ENCODE assay signal across 8 cellular contexts in genomic region chr12:96398422-96399080, GRCh38. TPM values are rescaled to one million over a fixed set of nuclear protein-coding genes. Genes with fewer than 3 reads are reported as not detected.
DNase-seq lines count a peak whose midpoint lies in the region; ATAC-seq and TF ChIP-seq lines count a peak whose summit lies in the region.

No MANE protein-coding gene starts in this region.

- peak overlapping the region; percentile 95 for H3K9ac ChIP-seq in rectal smooth muscle tissue (ENCODE audit: low read length)

- ATAC-seq in gastroesophageal sphincter, result no peak

- H3K4me3 ChIP-seq in WI38 (ENCODE audit: low read depth, low read length) (peak overlapping the region; percentile 91), gastroesophageal sphincter (peak overlapping the region; percentile 85 to 90), rectal smooth muscle tissue (ENCODE audit: low read length) (peak overlapping the region; percentile 97)

- peak overlapping the region; percentile 81 for H3K4me3 Mint-ChIP-seq in activated naive CD4-positive, alpha-beta T cell treated with anti-CD3 and anti-CD28 coated beads for 36 hours

- no peaks in the 10 kb centered on the region for H3K9me3 Mint-ChIP-seq in activated naive CD4-positive, alpha-beta T cell treated with anti-CD3 and anti-CD28 coated beads for 36 hours

- H3K27me3 ChIP-seq in gastroesophageal sphincter (no peaks in the 10 kb centered on the region), rectal smooth muscle tissue (ENCODE audit: control insufficient read depth, insufficient read depth, low read length) (no peaks in the 10 kb centered on the region)

- H3K27me3 Mint-ChIP-seq in activated naive CD4-positive, alpha-beta T cell treated with anti-CD3 and anti-CD28 coated beads for 36 hours (ENCODE audit: low read depth), result no peaks in the 10 kb centered on the region

- TF ChIP-seq EP300 in gastroesophageal sphincter (IDR thresholded peaks at IDR 0.05), result no peak

- peaks cover 36% of the 10 kb centered on the region for H3K4me1 Mint-ChIP-seq in activated naive CD4-positive, alpha-beta T cell treated with anti-CD3 and anti-CD28 coated beads for 36 hours (ENCODE audit: low read depth)

- H3K9me3 ChIP-seq in gastroesophageal sphincter, result no peaks in the 10 kb centered on the region

- H3K4me1 ChIP-seq in gastroesophageal sphincter (peaks cover 0 to 49% (median 3%) of the 10 kb centered on the region in 3 donors), rectal smooth muscle tissue (ENCODE audit: control insufficient read depth, insufficient read depth, low read length) (peaks cover 10% of the 10 kb centered on the region)

- CTCF ChIA-PET in activated naive CD4-positive, alpha-beta T cell treated with anti-CD3 and anti-CD28 coated beads for 36 hours (lab: Charles Lee), result interaction anchor here (0.6 to 5.0 kb wide), 15 partner anchors 8 to 334 kb away, joined by 3 to 33 read pairs (median 6); partner anchors contain the start of gene CFAP54

- TF ChIP-seq CTCF in WI38 (IDR thresholded peaks at IDR 0.05; ENCODE audit: low read depth, low read length), result no peak
- TF ChIP-seq CTCF in gastroesophageal sphincter (IDR thresholded peaks at IDR 0.05), result no peak

- H3K27ac ChIP-seq in gastroesophageal sphincter (peak overlapping the region; percentile 98 to 100 (median 98)), rectal smooth muscle tissue (ENCODE audit: low read depth, low read length) (peak overlapping the region; percentile 97)

- intact Hi-C loops in activated naive CD4-positive, alpha-beta T cell treated with anti-CD3 and anti-CD28 coated beads for 36 hours (cut with micrococcal nuclease), result loop anchor here (1.0 to 2.0 kb wide), 6 partner anchors 20 to 221 kb away; no protein-coding TSS in a partner anchor

- no peak for TF ChIP-seq POLR2A in gastroesophageal sphincter (IDR thresholded peaks at IDR 0.05)

- no peak for DNase-seq in activated naive CD4-positive, alpha-beta T cell treated with anti-CD3 and anti-CD28 coated beads for 36 hours
- no peak for DNase-seq in activated naive CD4-positive, alpha-beta T cell treated with anti-CD3 and anti-CD28 coated beads, Interleukin-2, amount 50 U/mL, for 16 hours
- DNase-seq in NCI-H345 treated with DMSO at 0.1 percent for 48 hours (lab: John Stamatoyannopoulos, UW; ENCODE audit: unreplicated experiment) (no peak), AG08395 (ENCODE audit: low spot score) (no peak), NCI-H82 (lab: John Stamatoyannopoulos, UW) (no peak)

- WGBS in gastroesophageal sphincter (ENCODE audit: low coverage in 1 of 2), 2 donors, result 1 to 2% methylated on average over 8 of the region's 8 CpGs

- H3K36me3 Mint-ChIP-seq in activated naive CD4-positive, alpha-beta T cell treated with anti-CD3 and anti-CD28 coated beads for 36 hours (ENCODE audit: low read depth), result no peaks in the 10 kb centered on the region

- H3K36me3 ChIP-seq in gastroesophageal sphincter, result no peaks in the 10 kb centered on the region
- H3K36me3 ChIP-seq in rectal smooth muscle tissue (ENCODE audit: control insufficient read depth, insufficient read depth, low read length), result no peaks in the 10 kb centered on the region

- H3K27ac Mint-ChIP-seq in activated naive CD4-positive, alpha-beta T cell treated with anti-CD3 and anti-CD28 coated beads for 36 hours, result peak overlapping the region; percentile 91

RNA-seq across cellular contexts. Expression of gene CDK17, which starts 1.7 kb away (rescaled TPM):
- 10 to 100 TPM; 41.4 to 45.8 TPM for total RNA-seq in activated naive CD4-positive, alpha-beta T cell treated with anti-CD3 and anti-CD28 coated beads for 36 hours
- 10 to 100 TPM; 54.4 to 77.9 (median 62.9) TPM for total RNA-seq in gastroesophageal sphincter
